Comparison of ENCODE assay signal across 23 cellular contexts in the genomic region with DNA sequence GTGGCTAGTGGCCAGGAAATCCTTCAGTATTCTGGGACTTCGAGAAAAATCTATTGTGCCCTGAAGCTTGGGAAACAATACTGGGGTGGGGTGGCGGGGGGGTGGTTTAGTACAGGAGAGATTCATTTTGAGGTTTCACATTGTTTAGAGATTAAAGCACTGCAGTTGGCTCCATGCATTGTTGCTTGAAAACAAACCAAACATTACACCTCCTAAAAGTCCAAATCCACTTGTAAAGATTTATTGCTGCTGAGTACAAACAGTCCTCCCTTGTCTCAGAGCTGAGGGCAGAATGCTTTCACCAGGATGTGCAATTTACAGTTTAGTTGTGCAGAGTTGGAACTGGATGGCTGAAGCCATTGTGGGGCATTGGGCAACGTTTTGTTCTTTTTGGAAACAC. TPM values are rescaled to one million over a fixed set of nuclear protein-coding genes. Genes with fewer than 3 reads are reported as not detected.
A peak's percentile ranks its signal among the peaks of the same experiment; 100 is the strongest.
DNase-seq lines count a peak whose midpoint lies in the region; ATAC-seq lines count a peak whose summit lies in the region.
"Had no signal": no experiment of that assay in that cellular context is flagged by ENCODE, and none has a peak within 500 bp of the region (broad histone marks: within the 10 kb centered on the region; RNA-seq: fewer than 3 reads in every experiment).

No MANE protein-coding gene starts in this region.

- intact Hi-C loops in Right ventricle myocardium superior (cut with DNase I), result no loop called here

- H3K9me3 Mint-ChIP-seq in activated T-cell treated with anti-CD3 and anti-CD28 coated beads, Interleukin-2, amount 50 U/mL, for 24 hours, result no peaks in the 10 kb centered on the region
- H3K9me3 Mint-ChIP-seq: activated B cell treated with CpG ODN at 0.5 μM for 24 hours; activated naive CD8-positive, alpha-beta T cell treated with anti-CD3 and anti-CD28 coated beads for 36 hours; activated T-helper 1 cell treated with anti-CD3 and anti-CD28 coated beads, Interleukin-12 subunit alpha, Interleukin-12 subunit beta, Interleukin-2, Interleukin-4 antibody, amounts not matched to agents 30 ng/mL and 10 ng/mL and 1 ng/mL, durations not matched to agents 14 hours and 24 hours and 36 hours; natural killer cell treated with Interleukin-12 subunit alpha and Interleukin-12 subunit beta and Interleukin-15 and Interleukin-18, amount 100 ng/mL, for 72 hours had no signal

- no peaks in the 10 kb centered on the region for H3K36me3 Mint-ChIP-seq in activated T-cell treated with anti-CD3 and anti-CD28 coated beads, Interleukin-2, amount 50 U/mL, for 24 hours (ENCODE audit: low read depth)
- H3K36me3 Mint-ChIP-seq: activated naive CD8-positive, alpha-beta T cell treated with anti-CD3 and anti-CD28 coated beads for 36 hours; brain; natural killer cell treated with Interleukin-12 subunit alpha and Interleukin-12 subunit beta and Interleukin-15 and Interleukin-18, amount 100 ng/mL, for 72 hours had no signal

- H3K4me1 Mint-ChIP-seq in activated T-cell treated with anti-CD3 and anti-CD28 coated beads, Interleukin-2, amount 50 U/mL, for 24 hours (ENCODE audit: low read depth), result peaks cover 11% of the 10 kb centered on the region
- H3K4me1 Mint-ChIP-seq: activated B cell treated with CpG ODN at 0.5 μM for 24 hours had no signal

- H3K27me3 Mint-ChIP-seq in activated T-cell treated with anti-CD3 and anti-CD28 coated beads, Interleukin-2, amount 50 U/mL, for 24 hours, result peaks cover 50% of the 10 kb centered on the region

- ATAC-seq in Right ventricle myocardium superior (ENCODE audit: poor library complexity), result peak; percentile 75
- ATAC-seq: natural killer cell treated with Interleukin-12 subunit alpha and Interleukin-12 subunit beta and Interleukin-15 and Interleukin-18, amount 100 ng/mL, for 72 hours; T-helper 17 cell had no signal

- peak; percentile 5 to 76 (median 27) for DNase-seq in NCI-H1417 (lab: John Stamatoyannopoulos, UW)
- DNase-seq in NCI-H1417 treated with DMSO at 0.1 percent for 48 hours (lab: John Stamatoyannopoulos, UW), result no peak
- peak; percentile 48 for DNase-seq in NCI-H748 (lab: John Stamatoyannopoulos, UW; ENCODE audit: unreplicated experiment)
- DNase-seq in Right ventricle myocardium superior, result no peak
- peak; percentile 77 for DNase-seq in renal cortical epithelial cell (ENCODE audit: low read depth)
- no peak for DNase-seq in globus pallidus (ENCODE audit: low spot score)
- no peak for DNase-seq in GM19238 (ENCODE audit: insufficient read length, low spot score)
- no peak for DNase-seq in activated T-cell treated with anti-CD3 and anti-CD28 coated beads, Interleukin-2, amount 50 U/mL, for 24 hours
- DNase-seq: activated B cell treated with CpG ODN at 0.5 μM for 24 hours; activated CD8-positive, alpha-beta memory T cell treated with anti-CD3 and anti-CD28 coated beads for 24 hours; activated naive CD8-positive, alpha-beta T cell treated with anti-CD3 and anti-CD28 coated beads for 36 hours; dermis blood vessel endothelial cell; erythroblast; Kasumi-1; mesendoderm; NCI-H446 treated with DMSO at 0.1 percent for 48 hours; T-helper 17 cell; thyroid gland had no signal

- no peak overlapping the region for H3K27ac Mint-ChIP-seq in activated T-cell treated with anti-CD3 and anti-CD28 coated beads, Interleukin-2, amount 50 U/mL, for 24 hours
- H3K27ac Mint-ChIP-seq: activated B cell treated with CpG ODN at 0.5 μM for 24 hours; activated naive CD8-positive, alpha-beta T cell treated with anti-CD3 and anti-CD28 coated beads for 36 hours; activated T-helper 1 cell treated with anti-CD3 and anti-CD28 coated beads, Interleukin-12 subunit alpha, Interleukin-12 subunit beta, Interleukin-2, Interleukin-4 antibody, amounts not matched to agents 30 ng/mL and 10 ng/mL and 1 ng/mL, durations not matched to agents 14 hours and 24 hours and 36 hours; brain; natural killer cell treated with Interleukin-12 subunit alpha and Interleukin-12 subunit beta and Interleukin-15 and Interleukin-18, amount 100 ng/mL, for 72 hours; progenitor cell of endocrine pancreas; T-helper 17 cell had no signal

- no peak overlapping the region for H3K4me3 Mint-ChIP-seq in activated T-cell treated with anti-CD3 and anti-CD28 coated beads, Interleukin-2, amount 50 U/mL, for 24 hours
- H3K4me3 Mint-ChIP-seq: activated B cell treated with CpG ODN at 0.5 μM for 24 hours; activated naive CD8-positive, alpha-beta T cell treated with anti-CD3 and anti-CD28 coated beads for 36 hours; activated T-helper 1 cell treated with anti-CD3 and anti-CD28 coated beads, Interleukin-12 subunit alpha, Interleukin-12 subunit beta, Interleukin-2, Interleukin-4 antibody, amounts not matched to agents 30 ng/mL and 10 ng/mL and 1 ng/mL, durations not matched to agents 14 hours and 24 hours and 36 hours; brain; natural killer cell treated with Interleukin-12 subunit alpha and Interleukin-12 subunit beta and Interleukin-15 and Interleukin-18, amount 100 ng/mL, for 72 hours; T-helper 17 cell had no signal

RNA-seq across cellular contexts. Expression of a gene that starts 49.4 kb away (rescaled TPM):
- total RNA-seq in Right ventricle myocardium superior, result 31.3 TPM
- not detected in 2 replicates for total RNA-seq in renal cortical epithelial cell
- total RNA-seq: activated B cell treated with CpG ODN at 0.5 μM for 24 hours; activated naive CD8-positive, alpha-beta T cell treated with anti-CD3 and anti-CD28 coated beads for 36 hours; natural killer cell treated with Interleukin-12 subunit alpha and Interleukin-12 subunit beta and Interleukin-15 and Interleukin-18, amount 100 ng/mL, for 72 hours; OCI-LY7; progenitor cell of endocrine pancreas had no signal

Comparison
In these comparisons a context has a peak if more than half of its experiments do, and no peak if none do; other contexts are left out.
1. DNase-seq: peak in NCI-H1417 (3 of 3), NCI-H748 (single experiment) and renal cortical epithelial cell (single experiment); none in NCI-H1417 treated with DMSO at 0.1 percent for 48 hours (single experiment), Right ventricle myocardium superior (single experiment), globus pallidus (single experiment), GM19238 (single experiment) and activated T-cell treated with anti-CD3 and anti-CD28 coated beads, Interleukin-2, amount 50 U/mL, for 24 hours (single experiment).
2. RNA of a gene that starts 49.4 kb away (total RNA-seq): 31.3 TPM in Right ventricle myocardium superior (single experiment); not detected in renal cortical epithelial cell; every median in the first group is over 10 times any median in the second.